29 cellular contexts compared by ENCODE assay signal in the genomic region with DNA sequence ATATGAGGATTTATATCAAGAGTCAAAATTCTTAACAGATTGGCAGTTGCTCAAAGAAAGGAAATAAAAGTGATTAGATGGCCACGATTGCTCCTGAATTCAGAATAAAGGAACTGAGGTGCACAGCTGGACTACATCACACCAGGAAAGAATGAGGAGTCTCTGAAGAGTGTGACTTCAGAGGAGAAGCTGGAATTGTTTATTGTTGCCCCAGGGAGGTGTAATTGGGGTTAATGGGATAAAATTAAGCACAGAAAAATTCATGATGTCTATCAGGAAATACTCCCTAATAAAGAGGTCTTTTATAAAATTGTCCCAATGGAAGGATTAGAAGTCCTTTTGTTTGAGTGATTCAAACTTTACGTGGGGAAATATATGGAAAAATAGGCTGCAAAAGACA.
"Had no signal": no experiment of that assay in that cellular context is flagged by ENCODE, and none has a peak within 500 bp of the region (broad histone marks: within the 10 kb centered on the region; RNA-seq: fewer than 3 reads in every experiment).

No MANE protein-coding gene starts in this region.

- ATAC-seq: left colon; natural killer cell; pancreas; right cardiac atrium; sciatic nerve; stimulated activated naive B cell treated with anti-CD40 and anti-IgM and Interleukin-4, amounts not matched to agents 10 μg/mL and 1 μg/mL and 100 μg/mL, for 72 hours; stimulated activated naive CD8-positive, alpha-beta T cell treated with anti-CD3 and anti-CD28 coated beads, Interleukin-15, Interleukin-2, amounts not matched to agents 100 U/mL and 50 U/mL, for 24 hours had no signal

- DNase-seq: hypothalamus; immature natural killer cell; kidney; left colon; left ventricle myocardium inferior; mesendoderm; naive B cell; natural killer cell; nucleus accumbens; pancreas; posterior cingulate gyrus; retina; right cardiac atrium; stimulated activated CD4-positive, alpha-beta T cell treated with anti-CD3 and anti-CD28 coated beads, Interleukin-12 subunit alpha, Interleukin-12 subunit beta, amount 100 ng/mL, for 4 hours; stimulated activated CD4-positive, alpha-beta T cell treated with anti-CD3 and anti-CD28 coated beads, Interleukin-15, amount 100 ng/mL, for 24 hours; stimulated activated CD4-positive, alpha-beta T cell treated with anti-CD3 and anti-CD28 coated beads, Interleukin-2, amount 100 ng/mL, for 24 hours; stimulated activated CD4-positive, alpha-beta T cell treated with anti-CD3 and anti-CD28 coated beads, Interleukin-4, amount 100 ng/mL, for 1 hour; stimulated activated naive B cell treated with anti-CD40 and anti-IgM and Interleukin-4, amounts not matched to agents 10 μg/mL and 1 μg/mL and 100 μg/mL, for 72 hours; stimulated activated naive CD8-positive, alpha-beta T cell treated with anti-CD3 and anti-CD28 coated beads, Interleukin-15, Interleukin-2, amounts not matched to agents 100 U/mL and 50 U/mL, for 24 hours; stomach; testis; thyroid gland; transverse colon; upper lobe of left lung had no signal

- H3K4me1 ChIP-seq: left ventricle myocardium inferior, pancreas, prostate gland, stomach, testis, thyroid gland, transverse colon, upper lobe of left lung, vagina had no signal

- H3K36me3 ChIP-seq: left ventricle myocardium inferior, pancreas, prostate gland, stomach, thyroid gland, transverse colon, upper lobe of left lung, vagina had no signal

- H3K9me3 ChIP-seq: pancreas, prostate gland, stomach, testis, thyroid gland, transverse colon, upper lobe of left lung, vagina had no signal

- H3K27me3 ChIP-seq: pancreas, stomach, testis, thyroid gland, transverse colon, upper lobe of left lung, vagina had no signal

- H3K27ac ChIP-seq: left ventricle myocardium inferior, pancreas, prostate gland, skin epidermis, stomach, testis, thyroid gland, transverse colon, upper lobe of left lung, vagina had no signal

- H3K4me3 ChIP-seq: left ventricle myocardium inferior, lung, pancreas, prostate gland, skin epidermis, stomach, testis, thyroid gland, transverse colon, upper lobe of left lung, vagina had no signal
